32 cellular contexts compared by ENCODE assay signal in genomic region chr12:21912318-21912717, GRCh38. TPM values are rescaled to one million over a fixed set of nuclear protein-coding genes. Genes with fewer than 3 reads are reported as not detected.
DNase-seq lines count a peak whose midpoint lies in the region; FAIRE-seq and TF ChIP-seq lines count a peak whose summit lies in the region.
"Had no signal": no experiment of that assay in that cellular context is flagged by ENCODE, and none has a peak within 500 bp of the region (broad histone marks: within the 10 kb centered on the region; RNA-seq: fewer than 3 reads in every experiment).

No MANE protein-coding gene starts in this region.

- H3K9me3 ChIP-seq in neural progenitor cell (ENCODE audit: low read depth) = no peaks in the 10 kb centered on the region
- H3K9me3 ChIP-seq: neutrophil, thoracic aorta, uterus had no signal

- peaks cover 8% of the 10 kb centered on the region for H3K4me1 ChIP-seq in neural progenitor cell
- H3K4me1 ChIP-seq: uterus had no signal

- H3K4me1 Mint-ChIP-seq in Calu3 (ENCODE audit: low read depth, unreplicated experiment) (peaks cover 9% of the 10 kb centered on the region), neural progenitor cell (peaks cover 44% of the 10 kb centered on the region)

- no peak overlapping the region for H3K9ac ChIP-seq in neural progenitor cell
- H3K9ac ChIP-seq: KMS-11 had no signal

- CTCF ChIA-PET in Calu3 (lab: Charles Lee) = no interaction called here

- H3F3A ChIP-seq in neural progenitor cell (ENCODE audit: low read depth) = no peaks in the 10 kb centered on the region

- no peak overlapping the region for H3K27ac ChIP-seq in neural progenitor cell
- H3K27ac ChIP-seq: cardiac muscle cell, coronary artery, KMS-11, neutrophil, thoracic aorta, uterus had no signal

- no peaks in the 10 kb centered on the region for H3K9me3 Mint-ChIP-seq in Calu3 (ENCODE audit: low read depth, unreplicated experiment)
- H3K9me3 Mint-ChIP-seq in neural progenitor cell = no peaks in the 10 kb centered on the region
- H3K9me3 Mint-ChIP-seq: activated naive CD4-positive, alpha-beta T cell treated with anti-CD3 and anti-CD28 coated beads for 36 hours had no signal

- FAIRE-seq in bronchial epithelial cell (lab: Jason Lieb, UNC) = no peak
- FAIRE-seq: GM19239, RCC 7860 had no signal

- H3K27ac Mint-ChIP-seq in Calu3 (ENCODE audit: unreplicated experiment) = peak overlapping the region; percentile 9
- H3K27ac Mint-ChIP-seq in neural progenitor cell = peak overlapping the region; percentile 93
- H3K27ac Mint-ChIP-seq: activated naive CD4-positive, alpha-beta T cell treated with anti-CD3 and anti-CD28 coated beads for 36 hours; progenitor cell of endocrine pancreas had no signal

- H3K4me3 ChIP-seq in bronchial epithelial cell (ENCODE audit: low read depth, low read length) (no peak overlapping the region), neural progenitor cell (no peak overlapping the region)
- H3K4me3 ChIP-seq: cardiac muscle cell, coronary artery, thoracic aorta, uterus had no signal

- no peaks in the 10 kb centered on the region for H3K36me3 ChIP-seq in bronchial epithelial cell (ENCODE audit: control insufficient read depth, insufficient read depth, low read length)
- no peaks in the 10 kb centered on the region for H3K36me3 ChIP-seq in neural progenitor cell
- H3K36me3 ChIP-seq: cardiac muscle cell, neutrophil, thoracic aorta, uterus had no signal

- H3K36me3 Mint-ChIP-seq in Calu3 (ENCODE audit: insufficient read depth, unreplicated experiment) = no peaks in the 10 kb centered on the region
- peaks cover 2% of the 10 kb centered on the region for H3K36me3 Mint-ChIP-seq in neural progenitor cell

- H3K4me3 Mint-ChIP-seq in Calu3 (ENCODE audit: low read depth, unreplicated experiment) = peak overlapping the region; percentile 10
- peak overlapping the region; percentile 75 for H3K4me3 Mint-ChIP-seq in neural progenitor cell
- H3K4me3 Mint-ChIP-seq: activated naive CD4-positive, alpha-beta T cell treated with anti-CD3 and anti-CD28 coated beads for 36 hours had no signal

- H3K27me3 Mint-ChIP-seq in Calu3 (ENCODE audit: unreplicated experiment) (no peaks in the 10 kb centered on the region), neural progenitor cell (ENCODE audit: insufficient read depth, low read depth) (no peaks in the 10 kb centered on the region)
- H3K27me3 Mint-ChIP-seq: progenitor cell of endocrine pancreas had no signal

- no peaks in the 10 kb centered on the region for H4K20me1 ChIP-seq in neural progenitor cell (ENCODE audit: low read depth)

- no peaks in the 10 kb centered on the region for H3K79me2 ChIP-seq in neural progenitor cell (ENCODE audit: low read depth)

- no peak for DNase-seq in Calu3
- peak; percentile 35 for DNase-seq in LoVo (ENCODE audit: low spot score)
- DNase-seq in bronchial epithelial cell (ENCODE audit: low read depth) = peak; percentile 36
- no peak for DNase-seq in neural progenitor cell (ENCODE audit: low spot score)
- DNase-seq in NCI-H187 treated with DMSO at 0.1 percent for 48 hours (lab: John Stamatoyannopoulos, UW) = no peak
- no peak for DNase-seq in stimulated activated CD4-positive, alpha-beta T cell treated with anti-CD3 and anti-CD28 coated beads, Interleukin-12 subunit alpha, Interleukin-12 subunit beta, amount 100 ng/mL, for 4 hours
- DNase-seq in 8988T = no peak
- no peak for DNase-seq in NCI-H128 (lab: John Stamatoyannopoulos, UW; ENCODE audit: unreplicated experiment)
- DNase-seq: activated CD4-positive, alpha-beta T cell treated with anti-CD3 and anti-CD28 coated beads, Interleukin-2, amount 50 U/mL, for 4 hours; activated naive CD4-positive, alpha-beta T cell treated with anti-CD3 and anti-CD28 coated beads for 36 hours; effector memory CD4-positive, alpha-beta T cell; GDM1; H7; mesenchymal stem cell; NCI-H1048; NCI-H1930; NCI-H2227 treated with DMSO at 0.1 percent for 48 hours; NCI-H69; stimulated activated CD4-positive, alpha-beta T cell treated with anti-CD3 and anti-CD28 coated beads, Interleukin-15, amount 100 ng/mL, for 24 hours; stimulated activated naive CD4-positive, alpha-beta T cell; T-helper 1 cell; uterus had no signal

- H3K27me3 ChIP-seq in bronchial epithelial cell (ENCODE audit: control insufficient read depth, insufficient read depth, low read length) = no peaks in the 10 kb centered on the region
- H3K27me3 ChIP-seq in neural progenitor cell = no peaks in the 10 kb centered on the region
- H3K27me3 ChIP-seq: cardiac muscle cell, neutrophil, uterus had no signal

- no peak overlapping the region for H2AFZ ChIP-seq in neural progenitor cell (replicated peaks)

- TF ChIP-seq CTCF in Calu3 (IDR thresholded peaks at IDR 0.05; ENCODE audit: unreplicated experiment) = no peak
- TF ChIP-seq CTCF in bronchial epithelial cell (IDR thresholded peaks at IDR 0.05; ENCODE audit: insufficient read depth, low read length, severe bottlenecking) = no peak
- TF ChIP-seq CTCF in neural progenitor cell (IDR thresholded peaks at IDR 0.05) = no peak

- BruUV-seq in Calu3 (replicated peaks; lab: Mats Ljungman, UMichigan) = no TSS peak

- H3K4me2 ChIP-seq in neural progenitor cell = no peak overlapping the region
- H3K4me2 ChIP-seq: KMS-11 had no signal

- intact Hi-C loops in Calu3 (cut with micrococcal nuclease; ENCODE audit: unreplicated experiment) = no loop called here

RNA-seq across cellular contexts. Expression of gene ABCC9, which starts 28.9 kb away (rescaled TPM):
- total RNA-seq in Calu3 (2022) (0.05 TPM in 1 of 2 replicates, not detected in the other), bronchial epithelial cell (0.79 and 2.4 TPM in 2 replicates), neural progenitor cell (ENCODE audit: low replicate concordance) (not detected in 2 replicates)
- total RNA-seq: A673; activated naive CD4-positive, alpha-beta T cell treated with anti-CD3 and anti-CD28 coated beads for 36 hours; H7; SK-MEL-5 had no signal

Comparison
In these comparisons a context has a peak if more than half of its experiments do, and no peak if none do; other contexts are left out.
1. DNase-seq: peak in LoVo (single experiment) and bronchial epithelial cell (single experiment); none in Calu3 (single experiment), neural progenitor cell (single experiment), NCI-H187 treated with DMSO at 0.1 percent for 48 hours (single experiment), stimulated activated CD4-positive, alpha-beta T cell treated with anti-CD3 and anti-CD28 coated beads, Interleukin-12 subunit alpha, Interleukin-12 subunit beta, amount 100 ng/mL, for 4 hours (single experiment), 8988T (single experiment) and NCI-H128 (single experiment).